26 cellular contexts compared by ENCODE assay signal in the genomic region with DNA sequence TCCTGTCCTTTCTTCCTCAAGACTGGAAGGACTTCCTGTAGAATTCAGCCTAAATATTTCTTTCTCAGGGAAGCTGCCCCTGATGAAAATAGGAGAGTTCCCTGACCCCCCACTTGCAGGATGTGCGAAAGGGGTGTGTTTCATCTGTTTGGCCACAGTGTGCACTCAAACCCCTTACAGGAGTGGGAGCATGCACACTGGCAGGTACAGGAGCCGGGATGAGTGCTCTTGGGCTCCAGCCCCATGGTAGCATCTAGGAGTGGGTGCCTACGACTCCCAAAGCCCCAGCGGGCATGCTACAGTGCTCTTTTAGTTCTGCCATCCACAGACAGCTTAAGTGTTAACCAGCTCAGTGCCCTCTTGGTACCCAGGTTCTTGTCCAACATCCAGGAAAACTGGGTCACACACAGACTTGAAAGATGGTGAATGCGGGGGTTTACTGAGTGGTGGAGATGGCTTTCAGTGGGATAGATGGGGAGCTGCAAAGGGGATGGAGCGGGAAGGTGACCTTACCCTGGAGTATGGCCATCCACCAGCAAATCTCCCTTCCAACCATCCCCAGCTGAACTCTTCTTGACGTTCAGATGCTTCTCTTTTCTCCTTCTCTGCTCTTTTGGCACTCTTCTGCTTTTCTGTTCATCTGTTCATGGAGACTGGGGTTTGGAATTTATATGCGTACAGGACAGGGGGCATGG.
DNase-seq lines count a peak whose midpoint lies in the region; ATAC-seq, FAIRE-seq and TF ChIP-seq lines count a peak whose summit lies in the region.
"Had no signal": no experiment of that assay in that cellular context is flagged by ENCODE, and none has a peak within 500 bp of the region (broad histone marks: within the 10 kb centered on the region; RNA-seq: fewer than 3 reads in every experiment).

No MANE protein-coding gene starts in this region.

- no peaks in the 10 kb centered on the region for H3K9me3 Mint-ChIP-seq in stimulated activated naive CD8-positive, alpha-beta T cell treated with anti-CD3 and anti-CD28 coated beads, Interleukin-15, amount 100 ng/mL, for 72 hours

- no peak for ATAC-seq in stimulated activated naive CD8-positive, alpha-beta T cell treated with anti-CD3 and anti-CD28 coated beads, Interleukin-15, amount 100 ng/mL, for 72 hours
- no peak for ATAC-seq in stimulated activated naive CD8-positive, alpha-beta T cell treated with anti-CD3 and anti-CD28 coated beads, Interleukin-15, Interleukin-2, amounts not matched to agents 100 U/mL and 50 U/mL, for 24 hours
- ATAC-seq in lung (ENCODE audit: insufficient read depth, low FRiP score) (no peak), esophagus mucosa (no peak)
- ATAC-seq: A549, GM12878 had no signal

- H3K27ac Mint-ChIP-seq in stimulated activated naive CD8-positive, alpha-beta T cell treated with anti-CD3 and anti-CD28 coated beads, Interleukin-15, amount 100 ng/mL, for 72 hours = peak overlapping the region; percentile 14 to 28
- H3K27ac Mint-ChIP-seq: B cell; CD4-positive, alpha-beta memory T cell; CD4-positive, CD25-positive, alpha-beta regulatory T cell; CD8-positive, alpha-beta memory T cell had no signal

- H3K4me3 Mint-ChIP-seq in stimulated activated naive CD8-positive, alpha-beta T cell treated with anti-CD3 and anti-CD28 coated beads, Interleukin-15, amount 100 ng/mL, for 72 hours = no peak overlapping the region
- H3K4me3 Mint-ChIP-seq: B cell; CD4-positive, alpha-beta memory T cell; CD4-positive, CD25-positive, alpha-beta regulatory T cell; CD8-positive, alpha-beta memory T cell had no signal

- no peaks in the 10 kb centered on the region for H3K27me3 ChIP-seq in lung (ENCODE audit: control insufficient read depth, insufficient read depth)
- H3K27me3 ChIP-seq: BLaER1 treated with 17β-estradiol and CSF1 and Interleukin-3, amounts not matched to agents 10 nM and 100 nM had no signal

- H3K4me1 ChIP-seq in lung (ENCODE audit: control insufficient read depth in 2 of 2, insufficient read depth in 2 of 2, low read length in 2 of 2) = no peaks in the 10 kb centered on the region
- H3K4me1 ChIP-seq: A549; BLaER1 treated with 17β-estradiol and CSF1 and Interleukin-3, amounts not matched to agents 10 nM and 100 nM had no signal

- H3K4me3 ChIP-seq in lung = no peak overlapping the region
- H3K4me3 ChIP-seq: A549; BLaER1 treated with 17β-estradiol and CSF1 and Interleukin-3, amounts not matched to agents 10 nM and 100 nM; GM12878 had no signal

- no peaks in the 10 kb centered on the region for H3K9me3 ChIP-seq in lung (ENCODE audit: control insufficient read depth in 2 of 2, insufficient read depth in 1 of 2, low read length in 1 of 2)
- H3K9me3 ChIP-seq: A549; BLaER1 treated with 17β-estradiol and CSF1 and Interleukin-3, amounts not matched to agents 10 nM and 100 nM had no signal

- DNase-seq in stimulated activated naive CD8-positive, alpha-beta T cell treated with anti-CD3 and anti-CD28 coated beads, Interleukin-15, amount 100 ng/mL, for 72 hours = no peak
- DNase-seq in stimulated activated naive CD8-positive, alpha-beta T cell treated with anti-CD3 and anti-CD28 coated beads, Interleukin-15, Interleukin-2, amounts not matched to agents 100 U/mL and 50 U/mL, for 24 hours = no peak
- DNase-seq in lung (ENCODE audit: low spot score) (peak; percentile 20), urothelium cell line (ENCODE audit: low spot score) (no peak), hepatic stellate cell (ENCODE audit: low spot score) (no peak)
- DNase-seq: AML-193; CD4-positive, CD25-positive, alpha-beta regulatory T cell; CD8-positive, alpha-beta memory T cell; COR-L47; DMS 273 treated with DMSO at 0.1 percent for 48 hours; DMS153; DMS53; DMS79; DND-41; EL; GDM1 had no signal

- H3K27me3 Mint-ChIP-seq in stimulated activated naive CD8-positive, alpha-beta T cell treated with anti-CD3 and anti-CD28 coated beads, Interleukin-15, amount 100 ng/mL, for 72 hours = peaks cover 33% of the 10 kb centered on the region

- no peak overlapping the region for H3K27ac ChIP-seq in lung (ENCODE audit: low read depth in 1 of 2, low read length in 1 of 2)
- H3K27ac ChIP-seq: 22Rv1; A549; BLaER1 treated with 17β-estradiol and CSF1 and Interleukin-3, amounts not matched to agents 10 nM and 100 nM; C4-2B had no signal

- peak; percentile 20 for FAIRE-seq in urothelium cell line (lab: Jason Lieb, UNC)
- FAIRE-seq: A549, GM12878, GM12892, GM18507 had no signal

- TF ChIP-seq CTCF in lung (IDR thresholded peaks at IDR 0.05; ENCODE audit: control extremely low read depth, extremely low read depth) = no peak

- 92 to 95% methylated on average over 8 of the region's 8 CpGs for WGBS in lung, 2 donors

- H3K36me3 ChIP-seq in lung (ENCODE audit: control insufficient read depth in 2 of 2, insufficient read depth in 2 of 2, low read length in 2 of 2) = no peaks in the 10 kb centered on the region
- H3K36me3 ChIP-seq: BLaER1 treated with 17β-estradiol and CSF1 and Interleukin-3, amounts not matched to agents 10 nM and 100 nM had no signal

- no peaks in the 10 kb centered on the region for H3K4me1 Mint-ChIP-seq in stimulated activated naive CD8-positive, alpha-beta T cell treated with anti-CD3 and anti-CD28 coated beads, Interleukin-15, amount 100 ng/mL, for 72 hours
- H3K4me1 Mint-ChIP-seq: B cell; CD4-positive, alpha-beta memory T cell; CD4-positive, CD25-positive, alpha-beta regulatory T cell; CD8-positive, alpha-beta memory T cell had no signal
